Comparison of ENCODE assay signal across 8 cellular contexts in genomic region chr1:226064816-226065248, GRCh38. TPM values are rescaled to one million over a fixed set of nuclear protein-coding genes. Genes with fewer than 3 reads are reported as not detected.
A peak's percentile ranks its signal among the peaks of the same experiment; 100 is the strongest.
DNase-seq lines count a peak whose midpoint lies in the region; ATAC-seq and TF ChIP-seq lines count a peak whose summit lies in the region.

No MANE protein-coding gene starts in this region.

- H3K27me3 Mint-ChIP-seq in naive thymus-derived CD8-positive, alpha-beta T cell = no peaks in the 10 kb centered on the region

- H3K27ac Mint-ChIP-seq in naive thymus-derived CD8-positive, alpha-beta T cell = peak overlapping the region; percentile 65 to 99 (median 88)

- H3K4me3 Mint-ChIP-seq in naive thymus-derived CD8-positive, alpha-beta T cell = peak overlapping the region; percentile 86 to 100 (median 98)

- H3K4me1 Mint-ChIP-seq in naive thymus-derived CD8-positive, alpha-beta T cell = peaks cover 29 to 74% (median 65%) of the 10 kb centered on the region in 4 donors

- no peaks in the 10 kb centered on the region for H3K9me3 Mint-ChIP-seq in naive thymus-derived CD8-positive, alpha-beta T cell

- POLR2A ChIA-PET in naive thymus-derived CD8-positive, alpha-beta T cell (lab: Charles Lee) = interaction anchor here (0.8 to 7.0 kb wide), 11 partner anchors 9 to 287 kb away, joined by 3 to 547 read pairs (median 4); partner anchors contain the start of genes SDE2 and SRP9

- peak; percentile 85 for TF ChIP-seq CTCF in epithelial cell of esophagus (IDR thresholded peaks at IDR 0.05; ENCODE audit: insufficient read depth, low read depth, low read length, missing control alignments)

- H3K4me3 ChIP-seq in GM08714 (ENCODE audit: low read length) (peak overlapping the region; percentile 88; the same call in 1 of the 2 replicates), epithelial cell of esophagus (ENCODE audit: low read length) (peak overlapping the region; percentile 65)

- peaks cover 6 to 54% (median 29%) of the 10 kb centered on the region in 3 donors for H3K36me3 Mint-ChIP-seq in naive thymus-derived CD8-positive, alpha-beta T cell

- ATAC-seq in naive thymus-derived CD8-positive, alpha-beta T cell = peak in 1 of 2 donors; percentile 7
- no peak for ATAC-seq in HG03521 (IDR thresholded peaks at IDR 0.05; ENCODE audit: unreplicated experiment)

- DNase-seq in AG08395 (ENCODE audit: low spot score) = peak; percentile 48
- DNase-seq in NCI-H2029 treated with DMSO at 0.1 percent for 48 hours (lab: John Stamatoyannopoulos, UW) = peak; percentile 23
- DNase-seq in activated CD4-positive, alpha-beta T cell treated with anti-CD3 and anti-CD28 coated beads for 4 hours = peak; percentile 47 to 61
- peak; percentile 77 for DNase-seq in epithelial cell of esophagus (ENCODE audit: low read depth)
- peak in 9 of 10 donors; percentile 7 to 70 (median 45) for DNase-seq in naive thymus-derived CD8-positive, alpha-beta T cell
- DNase-seq in GF-D8 (lab: John Stamatoyannopoulos, UW) = no peak

RNA-seq across cellular contexts. Expression of gene H3-3A, which starts 2.3 kb away (rescaled TPM):
- 100 to 1,000 TPM; 440 to 444 TPM for total RNA-seq in naive thymus-derived CD8-positive, alpha-beta T cell
- polyA plus RNA-seq in naive thymus-derived CD8-positive, alpha-beta T cell = 100 to 1,000 TPM; 736 to 904 (median 888) TPM
